Comparison of ENCODE assay signal across 9 cellular contexts in the genomic region with DNA sequence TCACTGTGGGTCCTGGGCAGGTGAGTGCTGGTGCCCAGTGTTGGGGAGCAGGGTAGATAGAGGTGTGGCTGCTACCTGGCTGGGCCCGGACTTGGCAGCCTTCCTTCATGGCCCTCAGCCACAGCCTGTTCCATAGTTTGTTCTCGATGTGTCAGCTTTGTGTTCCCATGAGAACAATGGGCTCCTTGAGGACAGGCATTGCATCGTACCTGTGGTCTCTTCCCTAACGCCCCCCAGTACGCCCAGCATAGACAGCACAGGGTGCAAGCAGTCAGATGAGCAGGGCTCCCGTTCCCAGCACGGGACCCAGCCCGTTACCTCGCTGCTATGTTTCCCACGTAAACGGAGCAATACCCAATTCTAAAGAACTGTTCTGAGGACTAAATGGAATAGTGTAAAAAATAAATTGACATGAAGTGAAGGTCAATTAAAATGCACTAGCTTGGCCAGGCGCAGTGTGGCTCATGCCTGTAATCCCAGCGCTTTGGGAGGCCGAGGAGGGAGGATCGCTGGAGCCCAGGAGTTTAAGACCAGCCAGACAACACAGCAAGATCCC. TPM values are rescaled to one million over a fixed set of nuclear protein-coding genes. Genes with fewer than 3 reads are reported as not detected.
DNase-seq lines count a peak whose midpoint lies in the region; ATAC-seq, FAIRE-seq and TF ChIP-seq lines count a peak whose summit lies in the region.
"Had no signal": no experiment of that assay in that cellular context is flagged by ENCODE, and none has a peak within 500 bp of the region (broad histone marks: within the 10 kb centered on the region; RNA-seq: fewer than 3 reads in every experiment).

No MANE protein-coding gene starts in this region.

- peaks cover 16% of the 10 kb centered on the region; the same call in 2 of the 3 replicates for H3K4me1 ChIP-seq in A549
- H3K4me1 ChIP-seq in HUES64 (ENCODE audit: insufficient read depth, low read length): peaks cover 9% of the 10 kb centered on the region; the same call in 1 of the 2 replicates
- peaks cover 15% of the 10 kb centered on the region for H3K4me1 ChIP-seq in colonic mucosa
- peaks cover 8 to 29% of the 10 kb centered on the region in 2 donors for H3K4me1 ChIP-seq in muscle layer of duodenum (ENCODE audit: control insufficient read depth in 1 of 2, insufficient read depth in 2 of 2, low read length in 2 of 2)

- DNase-seq in A549 (ENCODE audit: low read depth in 1 of 2, low spot score in 1 of 2): no peak
- no peak for DNase-seq in colonic mucosa
- DNase-seq in ecto neural progenitor cell (ENCODE audit: low spot score): no peak
- DNase-seq in iPS-NIHi7 (ENCODE audit: extremely low spot score): no peak
- no peak for DNase-seq in UCSD-AML1 (lab: John Stamatoyannopoulos, UW; ENCODE audit: unreplicated experiment)
- no peak for DNase-seq in SIG-M5 treated with dmso at 0.1 percent for 504 hours (lab: John Stamatoyannopoulos, UW; ENCODE audit: unreplicated experiment)

- TF ChIP-seq POLR2A in A549 (IDR thresholded peaks at IDR 0.05; ENCODE audit: low read length): no peak

- TF ChIP-seq CTCF in A549 (IDR thresholded peaks at IDR 0.05) (no peak), colonic mucosa (IDR thresholded peaks at IDR 0.05) (no peak)

- no peak for TF ChIP-seq EP300 in A549 (IDR thresholded peaks at IDR 0.05)

- H3K9me3 ChIP-seq in A549 (no peaks in the 10 kb centered on the region), HUES64 (ENCODE audit: insufficient read depth, low read depth, low read length) (no peaks in the 10 kb centered on the region), colonic mucosa (no peaks in the 10 kb centered on the region), muscle layer of duodenum (ENCODE audit: control insufficient read depth in 1 of 2, low read length in 2 of 2) (no peaks in the 10 kb centered on the region)

- H3K27me3 ChIP-seq in HUES64 (ENCODE audit: insufficient read depth, low read length): peaks cover 8% of the 10 kb centered on the region; the same call in 1 of the 2 replicates
- peaks cover 2% of the 10 kb centered on the region for H3K27me3 ChIP-seq in colonic mucosa
- H3K27me3 ChIP-seq in muscle layer of duodenum (ENCODE audit: low read depth, low read length): no peaks in the 10 kb centered on the region

- intact Hi-C loops in colonic mucosa (cut with DNase I): no loop called here

- no peak for FAIRE-seq in A549 (lab: Jason Lieb, UNC)
- FAIRE-seq: endometrium had no signal

- peak overlapping the region; percentile 83 for H3K4me3 ChIP-seq in A549
- peak overlapping the region; percentile 99 for H3K4me3 ChIP-seq in HUES64 (ENCODE audit: low read length)
- H3K4me3 ChIP-seq in colonic mucosa: peak overlapping the region; percentile 98
- H3K4me3 ChIP-seq in muscle layer of duodenum (ENCODE audit: low read depth in 1 of 2, low read length in 2 of 2): peak overlapping the region; percentile 90 to 96

- WGBS in A549 (ENCODE audit: missing lambda C conversion rate): 78% methylated on average over 15 of the region's 15 CpGs
- 82% methylated on average over 15 of the region's 15 CpGs for WGBS in HUES64

- H3K9ac ChIP-seq in HUES64 (ENCODE audit: low read depth, low read length) (peak overlapping the region; percentile 92), colonic mucosa (ENCODE audit: low read depth in 2 of 2, low read length in 2 of 2) (peak overlapping the region; percentile 38 to 88)

- TF ChIP-seq RAD21 in A549 (conservative IDR thresholded peaks at IDR 0.05 in 1 of 2, IDR thresholded peaks at IDR 0.05 in 1 of 2): no peak

- POLR2A ChIA-PET in A549 (lab: Yijun Ruan, JAX): interaction anchor here (1.0 to 1.2 kb wide), 2 partner anchors 11 to 65 kb away, joined by 3 to 9 read pairs; a partner anchor contains a TSS

- H3K36me3 ChIP-seq in HUES64 (ENCODE audit: insufficient read depth, low read length): peaks cover 18% of the 10 kb centered on the region
- no peaks in the 10 kb centered on the region for H3K36me3 ChIP-seq in colonic mucosa
- H3K36me3 ChIP-seq in muscle layer of duodenum (ENCODE audit: control insufficient read depth in 1 of 2, insufficient read depth in 2 of 2, low read length in 2 of 2): peaks cover 3 to 9% of the 10 kb centered on the region in 2 donors

- ATAC-seq in A549: peak in 1 of 2 experiments; percentile 12; a peak in 2 of 6 replicates

- H3K4me2 ChIP-seq in A549: peak overlapping the region; percentile 88

- peak overlapping the region; percentile 87 to 99 for H3K27ac ChIP-seq in A549
- H3K27ac ChIP-seq in HUES64 (ENCODE audit: low read depth, low read length): no peak overlapping the region
- H3K27ac ChIP-seq in colonic mucosa: no peak overlapping the region
- no peak overlapping the region for H3K27ac ChIP-seq in muscle layer of duodenum (ENCODE audit: low read length)

- CTCF ChIA-PET in A549 (lab: Yijun Ruan, JAX): interaction anchor here (1.2 kb wide), 1 partner anchor 10 kb away, joined by 4 read pairs; no protein-coding TSS in a partner anchor

TF ChIP-seq in A549, 52 proteins besides CTCF, POLR2A, EP300 and RAD21:
- TF ChIP-seq, protein P1, sequence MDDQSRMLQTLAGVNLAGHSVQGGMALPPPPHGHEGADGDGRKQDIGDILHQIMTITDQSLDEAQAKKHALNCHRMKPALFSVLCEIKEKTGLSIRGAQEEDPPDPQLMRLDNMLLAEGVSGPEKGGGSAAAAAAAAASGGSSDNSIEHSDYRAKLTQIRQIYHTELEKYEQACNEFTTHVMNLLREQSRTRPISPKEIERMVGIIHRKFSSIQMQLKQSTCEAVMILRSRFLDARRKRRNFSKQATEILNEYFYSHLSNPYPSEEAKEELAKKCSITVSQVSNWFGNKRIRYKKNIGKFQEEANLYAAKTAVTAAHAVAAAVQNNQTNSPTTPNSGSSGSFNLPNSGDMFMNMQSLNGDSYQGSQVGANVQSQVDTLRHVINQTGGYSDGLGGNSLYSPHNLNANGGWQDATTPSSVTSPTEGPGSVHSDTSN (IDR thresholded peaks at IDR 0.05): no peak
- TF ChIP-seq HDAC2 (IDR thresholded peaks at IDR 0.05) (no peak), GATA3 (IDR thresholded peaks at IDR 0.05; ENCODE audit: borderline replicate concordance) (no peak), EHF (CRISPR knock-in tag; IDR thresholded peaks at IDR 0.05) (no peak), HEYL (CRISPR knock-in tag; IDR thresholded peaks at IDR 0.05) (no peak), SMC3 (IDR thresholded peaks at IDR 0.05) (no peak), FOXS1 (CRISPR knock-in tag; IDR thresholded peaks at IDR 0.05) (no peak), ZC3H11A (IDR thresholded peaks at IDR 0.05) (no peak), CHD2 (IDR thresholded peaks at IDR 0.05; ENCODE audit: low read length, partially characterized antibody) (no peak), PHF8 (IDR thresholded peaks at IDR 0.05; ENCODE audit: borderline replicate concordance, low read depth) (no peak), CHD4 (IDR thresholded peaks at IDR 0.05; ENCODE audit: borderline replicate concordance) (no peak), BHLHE40 (IDR thresholded peaks at IDR 0.05; ENCODE audit: low read depth, low read length) (no peak), POLR2AphosphoS2 (conservative IDR thresholded peaks at IDR 0.05; ENCODE audit: low read length) (no peak), RARB (CRISPR knock-in tag; IDR thresholded peaks at IDR 0.05) (no peak), NFE2L2 (conservative IDR thresholded peaks at IDR 0.05; ENCODE audit: low read length) (no peak), MAFK (IDR thresholded peaks at IDR 0.05; ENCODE audit: partially characterized antibody) (no peak), HOXB13 (CRISPR knock-in tag; IDR thresholded peaks at IDR 0.05; ENCODE audit: low read depth) (no peak)
- TF ChIP-seq, protein P2, sequence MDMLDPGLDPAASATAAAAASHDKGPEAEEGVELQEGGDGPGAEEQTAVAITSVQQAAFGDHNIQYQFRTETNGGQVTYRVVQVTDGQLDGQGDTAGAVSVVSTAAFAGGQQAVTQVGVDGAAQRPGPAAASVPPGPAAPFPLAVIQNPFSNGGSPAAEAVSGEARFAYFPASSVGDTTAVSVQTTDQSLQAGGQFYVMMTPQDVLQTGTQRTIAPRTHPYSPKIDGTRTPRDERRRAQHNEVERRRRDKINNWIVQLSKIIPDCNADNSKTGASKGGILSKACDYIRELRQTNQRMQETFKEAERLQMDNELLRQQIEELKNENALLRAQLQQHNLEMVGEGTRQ (IDR thresholded peaks at IDR 0.05): no peak
- TF ChIP-seq, protein P3, sequence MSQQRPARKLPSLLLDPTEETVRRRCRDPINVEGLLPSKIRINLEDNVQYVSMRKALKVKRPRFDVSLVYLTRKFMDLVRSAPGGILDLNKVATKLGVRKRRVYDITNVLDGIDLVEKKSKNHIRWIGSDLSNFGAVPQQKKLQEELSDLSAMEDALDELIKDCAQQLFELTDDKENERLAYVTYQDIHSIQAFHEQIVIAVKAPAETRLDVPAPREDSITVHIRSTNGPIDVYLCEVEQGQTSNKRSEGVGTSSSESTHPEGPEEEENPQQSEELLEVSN (IDR thresholded peaks at IDR 0.05; ENCODE audit: borderline replicate concordance, low read depth): no peak
- TF ChIP-seq, protein P4, sequence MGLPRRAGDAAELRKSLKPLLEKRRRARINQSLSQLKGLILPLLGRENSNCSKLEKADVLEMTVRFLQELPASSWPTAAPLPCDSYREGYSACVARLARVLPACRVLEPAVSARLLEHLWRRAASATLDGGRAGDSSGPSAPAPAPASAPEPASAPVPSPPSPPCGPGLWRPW (IDR thresholded peaks at IDR 0.05): no peak

RNA-seq across cellular contexts. Expression of a gene that starts 0.8 kb away (rescaled TPM):
- polyA plus RNA-seq in A549 (2011; rRNA removed) (12.7 and 26.9 TPM in 2 replicates), A549 (2017; fragmentation: RNase III; extraction: RNeasy Plus Mini Kit Qiagen cat#74134 plus additional on column Dnase treatment) (40.4 to 43.1 TPM (median 40.6 TPM) in 3 replicates)
- polyA plus RNA-seq in A549 (2012; cell fraction: cytosol; rRNA removed): 46.9 and 53.8 TPM in 2 replicates
- polyA plus RNA-seq in A549 (2012; cell fraction: nucleus; rRNA removed): 34.0 and 36.1 TPM in 2 replicates
- polyA minus RNA-seq in A549 (2011; rRNA and poly(A)+ RNA removed): 6.0 and 9.4 TPM in 2 replicates
- 41.1 TPM for polyA plus RNA-seq in HUES64 (2013, experiment 1 of 2)
- polyA plus RNA-seq in HUES64 (2013, experiment 2 of 2): 33.9 TPM
- 10 to 100 TPM; 30.6 to 50.1 TPM for total RNA-seq in colonic mucosa

RNA-seq across cellular contexts. Expression of a gene that starts 18.4 kb away (rescaled TPM):
- polyA plus RNA-seq in A549 (2011; rRNA removed): 0.59 and 0.62 TPM in 2 replicates
- polyA plus RNA-seq in A549 (2012; cell fraction: cytosol; rRNA removed): 0.27 and 0.32 TPM in 2 replicates
- polyA plus RNA-seq in A549 (2012; cell fraction: nucleus; rRNA removed): 0.65 and 1.1 TPM in 2 replicates
- 0.34 to 0.54 TPM (median 0.46 TPM) in 3 replicates for polyA plus RNA-seq in A549 (2017; fragmentation: RNase III; extraction: RNeasy Plus Mini Kit Qiagen cat#74134 plus additional on column Dnase treatment)
- 0.29 and 1.1 TPM in 2 replicates for polyA minus RNA-seq in A549 (2011; rRNA and poly(A)+ RNA removed)
- 0.85 TPM for polyA plus RNA-seq in HUES64 (2013, experiment 1 of 2)
- polyA plus RNA-seq in HUES64 (2013, experiment 2 of 2): 0.76 TPM
- 10 to 100 TPM; 13.1 to 27.1 TPM for total RNA-seq in colonic mucosa

Comparison
In these comparisons a context has a peak if more than half of its experiments do, and no peak if none do; other contexts are left out.
1. H3K27ac ChIP-seq: peak in A549 (2 of 2); none in HUES64 (single experiment), colonic mucosa (single experiment) and muscle layer of duodenum (single experiment).
2. Peak in every context shown above with its lines, with median percentiles within 50 percentile points of each other: H3K4me3 ChIP-seq.